2 cellular contexts compared by ENCODE assay signal in the genomic region with DNA sequence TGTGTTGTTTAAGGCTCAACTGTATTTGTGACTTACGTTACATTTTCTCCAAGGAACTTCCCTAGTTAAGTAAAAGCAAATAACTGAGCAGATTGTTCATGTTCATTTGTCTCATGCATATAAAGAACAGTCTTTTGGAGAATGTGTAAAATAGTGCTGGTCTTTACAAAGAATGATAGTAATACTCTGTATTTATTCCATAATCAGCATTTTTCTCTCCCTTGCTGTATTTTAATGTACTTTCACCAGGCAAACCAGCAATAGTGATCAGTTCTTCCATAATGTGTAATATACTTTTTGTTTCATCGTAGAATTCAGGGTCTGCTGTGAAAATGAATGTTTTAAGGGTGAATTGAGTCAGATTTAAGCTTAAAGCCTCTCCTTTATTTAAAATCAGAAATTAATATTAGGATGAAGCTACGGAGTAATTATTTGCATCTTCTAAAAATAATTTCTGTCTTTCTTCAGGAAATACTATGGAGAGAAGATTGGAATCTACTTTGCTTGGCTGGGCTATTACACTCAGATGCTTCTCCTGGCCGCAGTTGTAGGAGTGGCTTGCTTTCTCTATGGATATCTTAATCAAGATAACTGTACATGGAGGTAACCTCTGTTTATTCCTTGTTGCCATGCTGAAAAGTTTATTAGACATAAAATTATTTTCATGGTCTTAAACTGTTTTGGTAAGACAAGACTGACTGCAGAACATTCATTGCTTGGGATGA.
A peak's percentile ranks its signal among the peaks of the same experiment; 100 is the strongest.
TF ChIP-seq lines count a peak whose summit lies in the region.

No MANE protein-coding gene starts in this region.

TF ChIP-seq in IMR-90, 13 proteins besides CTCF, POLR2A, EP300 and RAD21:
- TF ChIP-seq RFX5 (IDR thresholded peaks at IDR 0.05; ENCODE audit: low read depth, low read length) = no peak
- TF ChIP-seq MAFK (IDR thresholded peaks at IDR 0.05; ENCODE audit: low read depth, low read length) = peak; percentile 72

TF ChIP-seq in K562, 482 proteins besides CTCF, POLR2A, EP300 and RAD21:
- TF ChIP-seq MAFF (IDR thresholded peaks at IDR 0.05; ENCODE audit: low read length) (peak; percentile 59), MAFG (tag; conservative IDR thresholded peaks at IDR 0.05) (peak; percentile 55), ZNF316 (IDR thresholded peaks at IDR 0.05) (peak; percentile 79), ZNF431 (CRISPR knock-in tag; IDR thresholded peaks at IDR 0.05) (no peak), MAFK (IDR thresholded peaks at IDR 0.05; ENCODE audit: low read length) (peak; percentile 19; the same call in 1 of the 2 replicates), MLX (CRISPR knock-in tag; conservative IDR thresholded peaks at IDR 0.05) (no peak), C11orf30 (IDR thresholded peaks at IDR 0.05; ENCODE audit: low read depth) (peak; percentile 50; the same call in 1 of the 2 replicates), PRMT5 (CRISPR knock-in tag; IDR thresholded peaks at IDR 0.05) (no peak)
